Comparison of ENCODE assay signal across 34 cellular contexts in genomic region chr5:90996089-90996488, GRCh38.
"Had no signal": no experiment of that assay in that cellular context is flagged by ENCODE, and none has a peak within 500 bp of the region (broad histone marks: within the 10 kb centered on the region; RNA-seq: fewer than 3 reads in every experiment).

No MANE protein-coding gene starts in this region.

- H3K36me3 ChIP-seq: MG63 had no signal

- H3K9me3 ChIP-seq: MG63 had no signal

- H3K4me3 ChIP-seq: MG63 had no signal

- DNase-seq: Karpas-422, Kasumi-1, MG63, MM.1S, MV-4-11, NCI-H1048, NCI-H1092, NCI-H1092 treated with DMSO at 0.1 percent for 48 hours, NCI-H1105, NCI-H1105 treated with DMSO at 0.1 percent for 48 hours, NCI-H1417, NCI-H1417 treated with DMSO at 0.1 percent for 48 hours, NCI-H1436, NCI-H1436 treated with DMSO at 0.1 percent for 48 hours, NCI-H146, NCI-H1694, NCI-H1694 treated with DMSO at 0.1 percent for 48 hours, NCI-H187, NCI-H187 treated with DMSO at 0.1 percent for 48 hours, NCI-H1930, NCI-H2029, NCI-H2029 treated with DMSO at 0.1 percent for 48 hours, NCI-H2081, NCI-H2081 treated with DMSO at 0.1 percent for 48 hours, NCI-H2107, NCI-H2171, NCI-H2171 treated with DMSO at 0.1 percent for 48 hours, NCI-H2227 treated with DMSO at 0.1 percent for 48 hours, NCI-H226, NCI-H345, NCI-H446, NCI-H446 treated with DMSO at 0.1 percent for 48 hours, NCI-H510A had no signal

- H3K27ac ChIP-seq: KMS-11 had no signal
